In the genomic region with DNA sequence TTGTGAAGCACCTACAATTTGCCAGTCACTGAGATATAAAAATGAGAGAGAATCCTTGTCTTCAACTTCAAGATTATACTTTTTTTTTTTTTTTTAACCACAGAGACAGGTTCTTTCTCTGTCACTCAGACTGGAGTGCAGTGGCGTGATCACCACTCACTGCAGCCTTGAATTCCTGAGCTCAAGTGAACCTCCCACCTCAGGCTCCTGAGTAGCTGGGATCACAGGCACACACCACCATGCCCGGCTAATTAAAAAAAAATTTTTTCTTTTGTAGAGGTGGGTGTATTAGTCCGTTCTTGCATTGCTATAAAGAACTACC, we compare ENCODE assay signal across 19 cellular contexts. TPM values are rescaled to one million over a fixed set of nuclear protein-coding genes. Genes with fewer than 3 reads are reported as not detected.
DNase-seq lines count a peak whose midpoint lies in the region; ATAC-seq, FAIRE-seq and TF ChIP-seq lines count a peak whose summit lies in the region.
"Had no signal": no experiment of that assay in that cellular context is flagged by ENCODE, and none has a peak within 500 bp of the region (broad histone marks: within the 10 kb centered on the region; RNA-seq: fewer than 3 reads in every experiment).

No MANE protein-coding gene starts in this region.

- no peak overlapping the region for H2AFZ ChIP-seq in neural progenitor cell (replicated peaks)

- H3K9me3 ChIP-seq in BLaER1 (peaks cover 25% of the 10 kb centered on the region), neural progenitor cell (ENCODE audit: low read depth) (no peaks in the 10 kb centered on the region), upper lobe of right lung (no peaks in the 10 kb centered on the region), SJCRH30 (replicated peaks) (peaks cover 10% of the 10 kb centered on the region)

- H4K20me1 ChIP-seq in BLaER1, result no peaks in the 10 kb centered on the region
- no peaks in the 10 kb centered on the region for H4K20me1 ChIP-seq in neural progenitor cell (ENCODE audit: low read depth)

- H3K27me3 ChIP-seq in BLaER1, result no peaks in the 10 kb centered on the region
- H3K27me3 ChIP-seq in neural progenitor cell, result no peaks in the 10 kb centered on the region
- no peaks in the 10 kb centered on the region for H3K27me3 ChIP-seq in upper lobe of right lung
- H3K27me3 ChIP-seq in SJCRH30, result no peaks in the 10 kb centered on the region

- H3K9ac ChIP-seq in BLaER1, result no peak overlapping the region
- H3K9ac ChIP-seq in neural progenitor cell, result no peak overlapping the region

- intact Hi-C loops in upper lobe of right lung (cut with DNase I), result no loop called here

- DNase-seq in RCC 7860 (ENCODE audit: low spot score), result peak; percentile 30
- DNase-seq in neural progenitor cell (ENCODE audit: low spot score), result no peak
- no peak for DNase-seq in upper lobe of right lung
- DNase-seq in SJCRH30, result no peak
- DNase-seq in AML-193 (lab: John Stamatoyannopoulos, UW), result no peak
- DNase-seq: C1 segment of cervical spinal cord; EL; H7; KG1; NCI-H1105; NCI-H146; NCI-H2029; NCI-H226; NCI-H510A treated with DMSO at 0.1 percent for 48 hours; NCI-H774; NK-92 treated with Interleukin-12 subunit alpha and Interleukin-12 subunit beta, amount 100 ng/mL, for 24 hours; T-helper 1 cell had no signal

- peaks cover 2% of the 10 kb centered on the region for H3K27me3 Mint-ChIP-seq in neural progenitor cell (ENCODE audit: insufficient read depth, low read depth)

- H3K9me3 Mint-ChIP-seq in neural progenitor cell, result peaks cover 4% of the 10 kb centered on the region

- H3K79me2 ChIP-seq in neural progenitor cell (ENCODE audit: low read depth), result no peaks in the 10 kb centered on the region

- H3K27ac ChIP-seq in BLaER1, result peak overlapping the region; percentile 68; the same call in 1 of the 2 replicates
- no peak overlapping the region for H3K27ac ChIP-seq in neural progenitor cell
- H3K27ac ChIP-seq in upper lobe of right lung, result no peak overlapping the region
- no peak overlapping the region for H3K27ac ChIP-seq in SJCRH30

- no peak overlapping the region for H3K4me3 ChIP-seq in BLaER1
- H3K4me3 ChIP-seq in neural progenitor cell, result no peak overlapping the region
- no peak overlapping the region for H3K4me3 ChIP-seq in upper lobe of right lung
- H3K4me3 ChIP-seq in SJCRH30, result no peak overlapping the region

- no peak for TF ChIP-seq CTCF in neural progenitor cell (IDR thresholded peaks at IDR 0.05)
- TF ChIP-seq CTCF in upper lobe of right lung (IDR thresholded peaks at IDR 0.05), result no peak

- no peaks in the 10 kb centered on the region for H3K36me3 Mint-ChIP-seq in neural progenitor cell

- ATAC-seq in upper lobe of right lung (peak; percentile 47), HG02973 (IDR thresholded peaks at IDR 0.05; ENCODE audit: unreplicated experiment) (no peak)

- H3K4me2 ChIP-seq in BLaER1, result peak overlapping the region; percentile 77
- no peak overlapping the region for H3K4me2 ChIP-seq in neural progenitor cell

- no peak for FAIRE-seq in RCC 7860 (lab: Jason Lieb, UNC)

- H3K4me1 Mint-ChIP-seq in neural progenitor cell, result peaks cover 12% of the 10 kb centered on the region

- peaks cover 32% of the 10 kb centered on the region for H3K4me1 ChIP-seq in BLaER1
- H3K4me1 ChIP-seq in neural progenitor cell, result peaks cover 4% of the 10 kb centered on the region
- no peaks in the 10 kb centered on the region for H3K4me1 ChIP-seq in upper lobe of right lung
- no peaks in the 10 kb centered on the region for H3K4me1 ChIP-seq in SJCRH30

- H3F3A ChIP-seq in neural progenitor cell (ENCODE audit: low read depth), result no peaks in the 10 kb centered on the region

- peak overlapping the region; percentile 89 for H3K27ac Mint-ChIP-seq in neural progenitor cell

- no peak overlapping the region for H3K4me3 Mint-ChIP-seq in neural progenitor cell

- H3K36me3 ChIP-seq in BLaER1 (no peaks in the 10 kb centered on the region), neural progenitor cell (no peaks in the 10 kb centered on the region), upper lobe of right lung (no peaks in the 10 kb centered on the region), SJCRH30 (no peaks in the 10 kb centered on the region)

RNA-seq across cellular contexts. Expression of a gene that starts 51.6 kb away (rescaled TPM):
- total RNA-seq in neural progenitor cell (ENCODE audit: low replicate concordance) (0.03 and 1.7 TPM in 2 replicates), upper lobe of right lung (49.1 TPM)
- 15.0 and 15.4 TPM in 2 replicates for total RNA-seq in SJCRH30 (2014; rRNA removed; shearing (Covaris generic))
